In genomic region chr11:67558084-67558772, GRCh38 we compare ENCODE assay signal across 1 cellular context.
A peak's percentile ranks its signal among the peaks of the same experiment; 100 is the strongest.
TF ChIP-seq lines count a peak whose summit lies in the region.

No MANE protein-coding gene starts in this region.

TF ChIP-seq in HepG2, 621 proteins besides CTCF, POLR2A, EP300 and RAD21 (continued from another document and continues in another):
- TF ChIP-seq ZNF275 (CRISPR knock-in tag; IDR thresholded peaks at IDR 0.05; ENCODE audit: borderline replicate concordance) (no peak), ZNF713 (CRISPR knock-in tag; IDR thresholded peaks at IDR 0.05) (no peak), MTF1 (CRISPR knock-in tag; IDR thresholded peaks at IDR 0.05) (no peak), ZBTB39 (CRISPR knock-in tag; IDR thresholded peaks at IDR 0.05) (no peak), TFAP4 (IDR thresholded peaks at IDR 0.05; ENCODE audit: borderline replicate concordance, low read depth) (0 out of 2 replicates have a peak, but pooled peaks have one; percentile 41), NFATC3 (CRISPR knock-in tag; IDR thresholded peaks at IDR 0.05) (no peak), NFIB (CRISPR knock-in tag; IDR thresholded peaks at IDR 0.05; ENCODE audit: borderline replicate concordance) (no peak), CSRNP1 (CRISPR knock-in tag; IDR thresholded peaks at IDR 0.05) (no peak), FOXK1 (CRISPR knock-in tag; IDR thresholded peaks at IDR 0.05; ENCODE audit: borderline replicate concordance, low read depth) (no peak), SOX13 (IDR thresholded peaks at IDR 0.05) (no peak), SOX13 (CRISPR knock-in tag; conservative IDR thresholded peaks at IDR 0.05 in 1 of 2, IDR thresholded peaks at IDR 0.05 in 1 of 2) (no peak), ZNF451 (CRISPR knock-in tag; IDR thresholded peaks at IDR 0.05) (no peak), ZNF740 (CRISPR knock-in tag; IDR thresholded peaks at IDR 0.05) (no peak), DBP (CRISPR knock-in tag; IDR thresholded peaks at IDR 0.05; ENCODE audit: not compliant biosample characterization) (no peak), STAG1 (CRISPR knock-in tag; IDR thresholded peaks at IDR 0.05) (no peak), SIN3B (IDR thresholded peaks at IDR 0.05; ENCODE audit: low read length) (no peak), ZNF777 (CRISPR knock-in tag; IDR thresholded peaks at IDR 0.05) (0 out of 2 replicates have a peak, but pooled peaks have one; percentile 52), ZFP62 (CRISPR knock-in tag; IDR thresholded peaks at IDR 0.05) (no peak), RBFOX2 (IDR thresholded peaks at IDR 0.05; ENCODE audit: low read depth, low read length) (no peak), ZNF660 (CRISPR knock-in tag; IDR thresholded peaks at IDR 0.05; ENCODE audit: borderline replicate concordance, low read depth) (no peak)
- TF ChIP-seq, protein P1, sequence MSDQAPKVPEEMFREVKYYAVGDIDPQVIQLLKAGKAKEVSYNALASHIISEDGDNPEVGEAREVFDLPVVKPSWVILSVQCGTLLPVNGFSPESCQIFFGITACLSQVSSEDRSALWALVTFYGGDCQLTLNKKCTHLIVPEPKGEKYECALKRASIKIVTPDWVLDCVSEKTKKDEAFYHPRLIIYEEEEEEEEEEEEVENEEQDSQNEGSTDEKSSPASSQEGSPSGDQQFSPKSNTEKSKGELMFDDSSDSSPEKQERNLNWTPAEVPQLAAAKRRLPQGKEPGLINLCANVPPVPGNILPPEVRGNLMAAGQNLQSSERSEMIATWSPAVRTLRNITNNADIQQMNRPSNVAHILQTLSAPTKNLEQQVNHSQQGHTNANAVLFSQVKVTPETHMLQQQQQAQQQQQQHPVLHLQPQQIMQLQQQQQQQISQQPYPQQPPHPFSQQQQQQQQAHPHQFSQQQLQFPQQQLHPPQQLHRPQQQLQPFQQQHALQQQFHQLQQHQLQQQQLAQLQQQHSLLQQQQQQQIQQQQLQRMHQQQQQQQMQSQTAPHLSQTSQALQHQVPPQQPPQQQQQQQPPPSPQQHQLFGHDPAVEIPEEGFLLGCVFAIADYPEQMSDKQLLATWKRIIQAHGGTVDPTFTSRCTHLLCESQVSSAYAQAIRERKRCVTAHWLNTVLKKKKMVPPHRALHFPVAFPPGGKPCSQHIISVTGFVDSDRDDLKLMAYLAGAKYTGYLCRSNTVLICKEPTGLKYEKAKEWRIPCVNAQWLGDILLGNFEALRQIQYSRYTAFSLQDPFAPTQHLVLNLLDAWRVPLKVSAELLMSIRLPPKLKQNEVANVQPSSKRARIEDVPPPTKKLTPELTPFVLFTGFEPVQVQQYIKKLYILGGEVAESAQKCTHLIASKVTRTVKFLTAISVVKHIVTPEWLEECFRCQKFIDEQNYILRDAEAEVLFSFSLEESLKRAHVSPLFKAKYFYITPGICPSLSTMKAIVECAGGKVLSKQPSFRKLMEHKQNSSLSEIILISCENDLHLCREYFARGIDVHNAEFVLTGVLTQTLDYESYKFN (CRISPR knock-in tag; conservative IDR thresholded peaks at IDR 0.05), result peak; percentile 68
- TF ChIP-seq, protein P2, sequence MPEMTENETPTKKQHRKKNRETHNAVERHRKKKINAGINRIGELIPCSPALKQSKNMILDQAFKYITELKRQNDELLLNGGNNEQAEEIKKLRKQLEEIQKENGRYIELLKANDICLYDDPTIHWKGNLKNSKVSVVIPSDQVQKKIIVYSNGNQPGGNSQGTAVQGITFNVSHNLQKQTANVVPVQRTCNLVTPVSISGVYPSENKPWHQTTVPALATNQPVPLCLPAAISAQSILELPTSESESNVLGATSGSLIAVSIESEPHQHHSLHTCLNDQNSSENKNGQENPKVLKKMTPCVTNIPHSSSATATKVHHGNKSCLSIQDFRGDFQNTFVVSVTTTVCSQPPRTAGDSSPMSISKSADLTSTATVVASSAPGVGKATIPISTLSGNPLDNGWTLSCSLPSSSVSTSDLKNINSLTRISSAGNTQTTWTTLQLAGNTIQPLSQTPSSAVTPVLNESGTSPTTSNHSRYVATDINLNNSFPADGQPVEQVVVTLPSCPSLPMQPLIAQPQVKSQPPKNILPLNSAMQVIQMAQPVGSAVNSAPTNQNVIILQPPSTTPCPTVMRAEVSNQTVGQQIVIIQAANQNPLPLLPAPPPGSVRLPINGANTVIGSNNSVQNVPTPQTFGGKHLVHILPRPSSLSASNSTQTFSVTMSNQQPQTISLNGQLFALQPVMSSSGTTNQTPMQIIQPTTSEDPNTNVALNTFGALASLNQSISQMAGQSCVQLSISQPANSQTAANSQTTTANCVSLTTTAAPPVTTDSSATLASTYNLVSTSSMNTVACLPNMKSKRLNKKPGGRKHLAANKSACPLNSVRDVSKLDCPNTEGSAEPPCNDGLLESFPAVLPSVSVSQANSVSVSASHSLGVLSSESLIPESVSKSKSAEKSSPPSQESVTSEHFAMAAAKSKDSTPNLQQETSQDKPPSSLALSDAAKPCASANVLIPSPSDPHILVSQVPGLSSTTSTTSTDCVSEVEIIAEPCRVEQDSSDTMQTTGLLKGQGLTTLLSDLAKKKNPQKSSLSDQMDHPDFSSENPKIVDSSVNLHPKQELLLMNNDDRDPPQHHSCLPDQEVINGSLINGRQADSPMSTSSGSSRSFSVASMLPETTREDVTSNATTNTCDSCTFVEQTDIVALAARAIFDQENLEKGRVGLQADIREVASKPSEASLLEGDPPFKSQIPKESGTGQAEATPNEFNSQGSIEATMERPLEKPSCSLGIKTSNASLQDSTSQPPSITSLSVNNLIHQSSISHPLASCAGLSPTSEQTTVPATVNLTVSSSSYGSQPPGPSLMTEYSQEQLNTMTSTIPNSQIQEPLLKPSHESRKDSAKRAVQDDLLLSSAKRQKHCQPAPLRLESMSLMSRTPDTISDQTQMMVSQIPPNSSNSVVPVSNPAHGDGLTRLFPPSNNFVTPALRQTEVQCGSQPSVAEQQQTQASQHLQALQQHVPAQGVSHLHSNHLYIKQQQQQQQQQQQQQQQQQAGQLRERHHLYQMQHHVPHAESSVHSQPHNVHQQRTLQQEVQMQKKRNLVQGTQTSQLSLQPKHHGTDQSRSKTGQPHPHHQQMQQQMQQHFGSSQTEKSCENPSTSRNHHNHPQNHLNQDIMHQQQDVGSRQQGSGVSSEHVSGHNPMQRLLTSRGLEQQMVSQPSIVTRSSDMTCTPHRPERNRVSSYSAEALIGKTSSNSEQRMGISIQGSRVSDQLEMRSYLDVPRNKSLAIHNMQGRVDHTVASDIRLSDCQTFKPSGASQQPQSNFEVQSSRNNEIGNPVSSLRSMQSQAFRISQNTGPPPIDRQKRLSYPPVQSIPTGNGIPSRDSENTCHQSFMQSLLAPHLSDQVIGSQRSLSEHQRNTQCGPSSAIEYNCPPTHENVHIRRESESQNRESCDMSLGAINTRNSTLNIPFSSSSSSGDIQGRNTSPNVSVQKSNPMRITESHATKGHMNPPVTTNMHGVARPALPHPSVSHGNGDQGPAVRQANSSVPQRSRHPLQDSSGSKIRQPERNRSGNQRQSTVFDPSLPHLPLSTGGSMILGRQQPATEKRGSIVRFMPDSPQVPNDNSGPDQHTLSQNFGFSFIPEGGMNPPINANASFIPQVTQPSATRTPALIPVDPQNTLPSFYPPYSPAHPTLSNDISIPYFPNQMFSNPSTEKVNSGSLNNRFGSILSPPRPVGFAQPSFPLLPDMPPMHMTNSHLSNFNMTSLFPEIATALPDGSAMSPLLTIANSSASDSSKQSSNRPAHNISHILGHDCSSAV (CRISPR knock-in tag; IDR thresholded peaks at IDR 0.05; ENCODE audit: borderline replicate concordance), result no peak
- TF ChIP-seq, protein P3, sequence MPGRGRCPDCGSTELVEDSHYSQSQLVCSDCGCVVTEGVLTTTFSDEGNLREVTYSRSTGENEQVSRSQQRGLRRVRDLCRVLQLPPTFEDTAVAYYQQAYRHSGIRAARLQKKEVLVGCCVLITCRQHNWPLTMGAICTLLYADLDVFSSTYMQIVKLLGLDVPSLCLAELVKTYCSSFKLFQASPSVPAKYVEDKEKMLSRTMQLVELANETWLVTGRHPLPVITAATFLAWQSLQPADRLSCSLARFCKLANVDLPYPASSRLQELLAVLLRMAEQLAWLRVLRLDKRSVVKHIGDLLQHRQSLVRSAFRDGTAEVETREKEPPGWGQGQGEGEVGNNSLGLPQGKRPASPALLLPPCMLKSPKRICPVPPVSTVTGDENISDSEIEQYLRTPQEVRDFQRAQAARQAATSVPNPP (CRISPR knock-in tag; IDR thresholded peaks at IDR 0.05), result no peak
- TF ChIP-seq, protein P4, sequence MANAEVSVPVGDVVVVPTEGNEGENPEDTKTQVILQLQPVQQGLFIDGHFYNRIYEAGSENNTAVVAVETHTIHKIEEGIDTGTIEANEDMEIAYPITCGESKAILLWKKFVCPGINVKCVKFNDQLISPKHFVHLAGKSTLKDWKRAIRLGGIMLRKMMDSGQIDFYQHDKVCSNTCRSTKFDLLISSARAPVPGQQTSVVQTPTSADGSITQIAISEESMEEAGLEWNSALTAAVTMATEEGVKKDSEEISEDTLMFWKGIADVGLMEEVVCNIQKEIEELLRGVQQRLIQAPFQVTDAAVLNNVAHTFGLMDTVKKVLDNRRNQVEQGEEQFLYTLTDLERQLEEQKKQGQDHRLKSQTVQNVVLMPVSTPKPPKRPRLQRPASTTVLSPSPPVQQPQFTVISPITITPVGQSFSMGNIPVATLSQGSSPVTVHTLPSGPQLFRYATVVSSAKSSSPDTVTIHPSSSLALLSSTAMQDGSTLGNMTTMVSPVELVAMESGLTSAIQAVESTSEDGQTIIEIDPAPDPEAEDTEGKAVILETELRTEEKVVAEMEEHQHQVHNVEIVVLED (CRISPR knock-in tag; IDR thresholded peaks at IDR 0.05; ENCODE audit: borderline replicate concordance), result no peak
- TF ChIP-seq, protein P5, sequence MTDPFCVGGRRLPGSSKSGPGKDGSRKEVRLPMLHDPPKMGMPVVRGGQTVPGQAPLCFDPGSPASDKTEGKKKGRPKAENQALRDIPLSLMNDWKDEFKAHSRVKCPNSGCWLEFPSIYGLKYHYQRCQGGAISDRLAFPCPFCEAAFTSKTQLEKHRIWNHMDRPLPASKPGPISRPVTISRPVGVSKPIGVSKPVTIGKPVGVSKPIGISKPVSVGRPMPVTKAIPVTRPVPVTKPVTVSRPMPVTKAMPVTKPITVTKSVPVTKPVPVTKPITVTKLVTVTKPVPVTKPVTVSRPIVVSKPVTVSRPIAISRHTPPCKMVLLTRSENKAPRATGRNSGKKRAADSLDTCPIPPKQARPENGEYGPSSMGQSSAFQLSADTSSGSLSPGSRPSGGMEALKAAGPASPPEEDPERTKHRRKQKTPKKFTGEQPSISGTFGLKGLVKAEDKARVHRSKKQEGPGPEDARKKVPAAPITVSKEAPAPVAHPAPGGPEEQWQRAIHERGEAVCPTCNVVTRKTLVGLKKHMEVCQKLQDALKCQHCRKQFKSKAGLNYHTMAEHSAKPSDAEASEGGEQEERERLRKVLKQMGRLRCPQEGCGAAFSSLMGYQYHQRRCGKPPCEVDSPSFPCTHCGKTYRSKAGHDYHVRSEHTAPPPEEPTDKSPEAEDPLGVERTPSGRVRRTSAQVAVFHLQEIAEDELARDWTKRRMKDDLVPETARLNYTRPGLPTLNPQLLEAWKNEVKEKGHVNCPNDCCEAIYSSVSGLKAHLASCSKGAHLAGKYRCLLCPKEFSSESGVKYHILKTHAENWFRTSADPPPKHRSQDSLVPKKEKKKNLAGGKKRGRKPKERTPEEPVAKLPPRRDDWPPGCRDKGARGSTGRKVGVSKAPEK (CRISPR knock-in tag; IDR thresholded peaks at IDR 0.05; ENCODE audit: borderline replicate concordance), result no peak
